17 cellular contexts compared by ENCODE assay signal in the genomic region with DNA sequence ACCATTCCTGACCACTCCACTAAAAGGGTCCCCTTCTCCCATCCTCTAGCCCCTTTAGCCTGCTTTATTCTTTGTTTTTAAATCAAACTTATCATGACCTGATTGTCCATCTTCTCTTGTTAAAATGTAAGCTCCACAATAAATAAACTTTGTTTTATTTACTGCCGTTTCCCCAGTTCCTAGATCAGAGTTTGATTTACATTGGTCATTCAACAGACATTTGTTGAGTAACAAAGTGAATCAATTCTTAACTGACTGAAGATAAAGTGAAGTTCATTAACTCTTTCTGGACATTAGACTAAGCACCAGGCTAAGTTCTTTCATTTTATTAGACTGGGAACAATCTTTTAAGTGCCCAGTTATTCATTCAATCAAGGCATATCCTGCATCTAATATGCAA.
DNase-seq lines count a peak whose midpoint lies in the region; ATAC-seq and TF ChIP-seq lines count a peak whose summit lies in the region.
"Had no signal": no experiment of that assay in that cellular context is flagged by ENCODE, and none has a peak within 500 bp of the region (broad histone marks: within the 10 kb centered on the region; RNA-seq: fewer than 3 reads in every experiment).

No MANE protein-coding gene starts in this region.

- H3K9ac ChIP-seq in IMR-90 (ENCODE audit: low read depth, low read length) (no peak overlapping the region), smooth muscle cell (ENCODE audit: low read depth) (no peak overlapping the region)

- H4K8ac ChIP-seq in IMR-90 (ENCODE audit: low read depth in 2 of 2, low read length in 2 of 2), result no peak overlapping the region

- peak overlapping the region; percentile 54; the same call in 1 of the 2 replicates for H2BK20ac ChIP-seq in IMR-90 (ENCODE audit: low read depth, low read length)

- no peaks in the 10 kb centered on the region for H3K4me1 ChIP-seq in IMR-90 (ENCODE audit: control insufficient read depth, insufficient read depth, low read length)
- H3K4me1 ChIP-seq in smooth muscle cell (ENCODE audit: low read depth), result no peaks in the 10 kb centered on the region

- no peak for TF ChIP-seq RAD21 in IMR-90 (IDR thresholded peaks at IDR 0.05; ENCODE audit: low read length)

- H3K4me2 ChIP-seq in IMR-90 (ENCODE audit: low read depth, low read length) (no peak overlapping the region), smooth muscle cell (no peak overlapping the region)

- H2AK5ac ChIP-seq in IMR-90 (ENCODE audit: low read depth, low read length), result peak overlapping the region; percentile 51; the same call in 1 of the 2 replicates

- H3K9me3 ChIP-seq in IMR-90 (ENCODE audit: control insufficient read depth, insufficient read depth, low read length) (no peaks in the 10 kb centered on the region), smooth muscle cell (replicated peaks; ENCODE audit: low read depth) (no peaks in the 10 kb centered on the region)
- H3K9me3 ChIP-seq: Caco-2 had no signal

- no peaks in the 10 kb centered on the region for H3F3A ChIP-seq in smooth muscle cell (ENCODE audit: low read depth)

- H3K36me3 Mint-ChIP-seq in Calu3 (ENCODE audit: insufficient read depth, unreplicated experiment) (no peaks in the 10 kb centered on the region), mesothelial cell of epicardium (no peaks in the 10 kb centered on the region)
- H3K36me3 Mint-ChIP-seq: CD4-positive, CD25-positive, alpha-beta regulatory T cell; CD8-positive, alpha-beta T cell had no signal

- H3K79me2 ChIP-seq in smooth muscle cell (ENCODE audit: low read depth), result no peaks in the 10 kb centered on the region

- no peak overlapping the region for H2AK9ac ChIP-seq in IMR-90 (replicated peaks; ENCODE audit: low read depth, low read length, poor library complexity)

- dilution Hi-C loops in IMR-90 (cut with HindIII; ENCODE audit: low sequenced_read_pairs, unreplicated experiment), result no loop called here

- BruUV-seq in Calu3 (replicated peaks; lab: Mats Ljungman, UMichigan) (no TSS peak), IMR-90 (replicated peaks; lab: Mats Ljungman, UMichigan) (no TSS peak)

- in situ Hi-C loops in IMR-90 (cut with MboI; ENCODE audit: low sequenced_read_pairs), result no loop called here

- no CpG with 5 or more reads among the region's 1 CpG for WGBS in IMR-90 (ENCODE audit: extremely low coverage in 2 of 2, insufficient read length in 1 of 2), 2 experiments
- WGBS in smooth muscle cell (ENCODE audit: low lambda C conversion rate), result 74% methylated on average over 1 of the region's 1 CpG

- TF ChIP-seq CTCF in Calu3 (IDR thresholded peaks at IDR 0.05; ENCODE audit: unreplicated experiment) (no peak), IMR-90 (conservative IDR thresholded peaks at IDR 0.05; ENCODE audit: low read depth, low read length) (no peak), mesothelial cell of epicardium (IDR thresholded peaks at IDR 0.05; ENCODE audit: unreplicated experiment) (no peak), smooth muscle cell (IDR thresholded peaks at IDR 0.05; ENCODE audit: borderline replicate concordance, insufficient read depth, poor library complexity, severe bottlenecking) (no peak)

- H3K27ac ChIP-seq in IMR-90 (ENCODE audit: insufficient read depth, low read length) (no peak overlapping the region), smooth muscle cell (ENCODE audit: low read depth) (no peak overlapping the region)

- H3K27me3 Mint-ChIP-seq in Calu3 (ENCODE audit: unreplicated experiment) (no peaks in the 10 kb centered on the region), mesothelial cell of epicardium (ENCODE audit: low read depth) (no peaks in the 10 kb centered on the region)
- H3K27me3 Mint-ChIP-seq: CD4-positive, CD25-positive, alpha-beta regulatory T cell had no signal

- intact Hi-C loops in Calu3 (cut with micrococcal nuclease; ENCODE audit: unreplicated experiment), result no loop called here
- intact Hi-C loops in IMR-90 (cut with micrococcal nuclease), result no loop called here

- CTCF ChIA-PET in Calu3 (lab: Charles Lee) (no interaction called here), IMR-90 (lab: Yijun Ruan, JAX) (no interaction called here)

- no peak for DNase-seq in Calu3
- DNase-seq in IMR-90, result no peak
- no peak for DNase-seq in left lobe of liver (ENCODE audit: low spot score)
- no peak for DNase-seq in mesothelial cell of epicardium (ENCODE audit: low spot score in 2 of 2, unreplicated experiment in 2 of 2)
- no peak for DNase-seq in superior temporal gyrus (ENCODE audit: extremely low spot score)
- no peak for DNase-seq in smooth muscle cell (lab: John Stamatoyannopoulos, UW; ENCODE audit: unreplicated experiment)
- no peak for DNase-seq in GOT3 (lab: John Stamatoyannopoulos, UW)
- DNase-seq: C1 segment of cervical spinal cord; Caco-2; CD4-positive, CD25-positive, alpha-beta regulatory T cell; CD8-positive, alpha-beta T cell; DMS53; DMS79 treated with DMSO at 0.1 percent for 48 hours; GF-D8; H7; HCEC 1CT had no signal

- peak overlapping the region; percentile 23; the same call in 1 of the 2 replicates for H3K14ac ChIP-seq in IMR-90 (replicated peaks; ENCODE audit: low read depth, low read length)

- peaks cover 2% of the 10 kb centered on the region for H3K9me3 Mint-ChIP-seq in Calu3 (ENCODE audit: low read depth, unreplicated experiment)
- peaks cover 29% of the 10 kb centered on the region for H3K9me3 Mint-ChIP-seq in mesothelial cell of epicardium
- H3K9me3 Mint-ChIP-seq: CD8-positive, alpha-beta T cell had no signal

- H4K20me1 ChIP-seq in IMR-90 (ENCODE audit: insufficient read depth, low read length) (no peaks in the 10 kb centered on the region), smooth muscle cell (ENCODE audit: low read depth) (no peaks in the 10 kb centered on the region)

- H2BK120ac ChIP-seq in IMR-90 (ENCODE audit: low read depth, low read length), result no peak overlapping the region; the same call in 1 of the 2 replicates

- POLR2A ChIA-PET in IMR-90 (lab: Charles Lee; ENCODE audit: unreplicated experiment), result no interaction called here

- H4K91ac ChIP-seq in IMR-90 (ENCODE audit: insufficient read depth, low read depth, low read length), result peak overlapping the region; percentile 18; the same call in 1 of the 2 replicates

- no peak overlapping the region; the same call in 1 of the 2 replicates for H4K5ac ChIP-seq in IMR-90 (ENCODE audit: low read depth, low read length)

- no peaks in the 10 kb centered on the region for H3K9me1 ChIP-seq in IMR-90 (ENCODE audit: insufficient read depth, low read length)

- H3K79me1 ChIP-seq in IMR-90 (ENCODE audit: low read depth in 1 of 2, low read length in 2 of 2), result no peaks in the 10 kb centered on the region

- H2AFZ ChIP-seq in IMR-90 (replicated peaks; ENCODE audit: low read length, poor library complexity), result no peak overlapping the region
- H2AFZ ChIP-seq in smooth muscle cell (ENCODE audit: low read depth), result no peak overlapping the region

- no peak overlapping the region for H3K23ac ChIP-seq in IMR-90 (ENCODE audit: low read depth, low read length)

- peak overlapping the region; percentile 81 for H3K27ac Mint-ChIP-seq in Calu3 (ENCODE audit: unreplicated experiment)
- peak overlapping the region; percentile 25 for H3K27ac Mint-ChIP-seq in mesothelial cell of epicardium
- H3K27ac Mint-ChIP-seq: CD4-positive, CD25-positive, alpha-beta regulatory T cell; CD8-positive, alpha-beta T cell had no signal

- H3K4me3 Mint-ChIP-seq in Calu3 (ENCODE audit: low read depth, unreplicated experiment), result no peak overlapping the region
- no peak overlapping the region for H3K4me3 Mint-ChIP-seq in mesothelial cell of epicardium
- H3K4me3 Mint-ChIP-seq: CD8-positive, alpha-beta T cell had no signal

- H3K36me3 ChIP-seq in IMR-90 (ENCODE audit: control insufficient read depth, insufficient read depth, low read length) (no peaks in the 10 kb centered on the region), smooth muscle cell (ENCODE audit: low read depth) (no peaks in the 10 kb centered on the region)

- H3K18ac ChIP-seq in IMR-90 (ENCODE audit: low read depth, low read length), result no peak overlapping the region; the same call in 1 of the 2 replicates

- H2BK5ac ChIP-seq in IMR-90 (ENCODE audit: low read depth, low read length, poor library complexity, severe bottlenecking), result no peak overlapping the region

- H3K56ac ChIP-seq in IMR-90 (ENCODE audit: extremely low read depth, insufficient read depth, low read length), result no peak overlapping the region

- H3K4ac ChIP-seq in IMR-90 (ENCODE audit: low read depth, low read length), result peak overlapping the region; percentile 16; the same call in 1 of the 2 replicates

- peaks cover 35% of the 10 kb centered on the region for H3K4me1 Mint-ChIP-seq in Calu3 (ENCODE audit: low read depth, unreplicated experiment)
- peaks cover 43% of the 10 kb centered on the region for H3K4me1 Mint-ChIP-seq in mesothelial cell of epicardium
- H3K4me1 Mint-ChIP-seq: CD4-positive, CD25-positive, alpha-beta regulatory T cell had no signal

- TF ChIP-seq POLR2A in IMR-90 (IDR thresholded peaks at IDR 0.05; ENCODE audit: low read depth, low read length), result no peak

- no peaks in the 10 kb centered on the region for H3K27me3 ChIP-seq in IMR-90 (ENCODE audit: control insufficient read depth, insufficient read depth, low read length)
- no peaks in the 10 kb centered on the region for H3K27me3 ChIP-seq in smooth muscle cell (ENCODE audit: low read depth)

- H3K4me3 ChIP-seq in IMR-90 (ENCODE audit: insufficient read depth, low read depth, low read length), result no peak overlapping the region
- H3K4me3 ChIP-seq in smooth muscle cell, result no peak overlapping the region

- ATAC-seq in IMR-90 (ENCODE audit: low read depth), result no peak
- ATAC-seq in left lobe of liver, result peak; percentile 59
- ATAC-seq in HG03432 (IDR thresholded peaks at IDR 0.05; ENCODE audit: unreplicated experiment), result no peak
- ATAC-seq: CD8-positive, alpha-beta T cell had no signal

- no peak overlapping the region for H2BK15ac ChIP-seq in IMR-90 (ENCODE audit: low read depth, low read length)

TF ChIP-seq in IMR-90, 13 proteins besides CTCF, POLR2A, EP300 and RAD21:
- TF ChIP-seq MXI1 (IDR thresholded peaks at IDR 0.05; ENCODE audit: borderline replicate concordance, low read depth, low read length) (no peak), NFE2L2 (IDR thresholded peaks at IDR 0.05; ENCODE audit: low read depth, low read length) (no peak), USF2 (IDR thresholded peaks at IDR 0.05; ENCODE audit: low read depth, low read length) (no peak), MAZ (IDR thresholded peaks at IDR 0.05; ENCODE audit: borderline replicate concordance, low read depth, low read length) (no peak), RFX5 (IDR thresholded peaks at IDR 0.05; ENCODE audit: low read depth, low read length) (no peak), RCOR1 (IDR thresholded peaks at IDR 0.05; ENCODE audit: insufficient replicate concordance, low read length) (no peak)
